Comparison of ENCODE assay signal across 8 cellular contexts in genomic region chr11:104254347-104254746, GRCh38.
DNase-seq lines count a peak whose midpoint lies in the region; ATAC-seq and TF ChIP-seq lines count a peak whose summit lies in the region.

No MANE protein-coding gene starts in this region.

- H3K4me1 ChIP-seq in esophagus muscularis mucosa: no peaks in the 10 kb centered on the region

- H3K27me3 ChIP-seq in esophagus muscularis mucosa: no peaks in the 10 kb centered on the region

- TF ChIP-seq EP300 in esophagus muscularis mucosa (IDR thresholded peaks at IDR 0.05): no peak

- intact Hi-C loops in esophagus muscularis mucosa (cut with DNase I): no loop called here

- TF ChIP-seq POLR2A in esophagus muscularis mucosa (IDR thresholded peaks at IDR 0.05; ENCODE audit: low read depth): no peak

- 0 out of 2 replicates have a peak overlapping the region, but pooled peaks have one; percentile 23 for H3K4me3 ChIP-seq in SK-N-MC
- no peak overlapping the region for H3K4me3 ChIP-seq in esophagus muscularis mucosa

- H3K36me3 ChIP-seq in SK-N-MC (ENCODE audit: insufficient read depth, low read length) (no peaks in the 10 kb centered on the region), esophagus muscularis mucosa (no peaks in the 10 kb centered on the region)

- H3K9me3 ChIP-seq in SK-N-MC (ENCODE audit: low read depth, low read length) (no peaks in the 10 kb centered on the region), esophagus muscularis mucosa (no peaks in the 10 kb centered on the region)

- H3K9ac ChIP-seq in SK-N-MC (ENCODE audit: insufficient read length): no peak overlapping the region

- TF ChIP-seq CTCF in esophagus muscularis mucosa (IDR thresholded peaks at IDR 0.05): peak in 1 of 3 experiments; percentile 20

- DNase-seq in GM03348 (ENCODE audit: low spot score) (peak; percentile 3), SK-N-MC (ENCODE audit: low read depth, low spot score) (no peak), esophagus muscularis mucosa (ENCODE audit: extremely low spot score) (no peak), GF-D8 (lab: John Stamatoyannopoulos, UW) (no peak)
- DNase-seq in stimulated activated CD4-positive, alpha-beta T cell treated with anti-CD3 and anti-CD28 coated beads, Interleukin-2, amount 100 ng/mL, for 24 hours: peak; percentile 17 to 21

- WGBS in esophagus muscularis mucosa: 48% methylated on average over 8 of the region's 8 CpGs

- ATAC-seq in GM19463 (IDR thresholded peaks at IDR 0.05; ENCODE audit: unreplicated experiment): peak; percentile 73
- ATAC-seq in HG03565 (IDR thresholded peaks at IDR 0.05; ENCODE audit: unreplicated experiment): peak; percentile 84
- peak; percentile 44 for ATAC-seq in esophagus mucosa

- H3K27ac ChIP-seq in SK-N-MC (no peak overlapping the region), esophagus muscularis mucosa (replicated peaks in 1 of 4) (no peak overlapping the region)

Comparison
In these comparisons a context has a peak if more than half of its experiments do, and no peak if none do; other contexts are left out.
1. DNase-seq: peak in GM03348 (single experiment) and stimulated activated CD4-positive, alpha-beta T cell treated with anti-CD3 and anti-CD28 coated beads, Interleukin-2, amount 100 ng/mL, for 24 hours (2 of 2); none in SK-N-MC (single experiment), esophagus muscularis mucosa (single experiment) and GF-D8 (single experiment).
2. Peak in every context shown above with its lines, with median percentiles within 50 percentile points of each other: ATAC-seq.